Comparison of ENCODE assay signal across 16 cellular contexts in genomic region chr12:77845831-77846230, GRCh38. TPM values are rescaled to one million over a fixed set of nuclear protein-coding genes. Genes with fewer than 3 reads are reported as not detected.
A peak's percentile ranks its signal among the peaks of the same experiment; 100 is the strongest.
DNase-seq lines count a peak whose midpoint lies in the region; ATAC-seq and TF ChIP-seq lines count a peak whose summit lies in the region.
"Had no signal": no experiment of that assay in that cellular context is flagged by ENCODE, and none has a peak within 500 bp of the region (broad histone marks: within the 10 kb centered on the region; RNA-seq: fewer than 3 reads in every experiment).

No MANE protein-coding gene starts in this region.

- BruUV-seq in MCF 10A (replicated peaks; lab: Mats Ljungman, UMichigan), result no TSS peak

- no peak for TF ChIP-seq CTCF in MCF 10A (IDR thresholded peaks at IDR 0.05; ENCODE audit: unreplicated experiment)
- TF ChIP-seq CTCF in breast epithelium (IDR thresholded peaks at IDR 0.05), result no peak
- no peak for TF ChIP-seq CTCF in prostate gland (IDR thresholded peaks at IDR 0.05)

- no peaks in the 10 kb centered on the region for H3K36me3 Mint-ChIP-seq in MCF 10A (ENCODE audit: insufficient read depth, unreplicated experiment)
- H3K36me3 Mint-ChIP-seq: memory B cell had no signal

- no peaks in the 10 kb centered on the region for H3K9me3 Mint-ChIP-seq in MCF 10A (ENCODE audit: unreplicated experiment)
- H3K9me3 Mint-ChIP-seq: activated CD4-positive, alpha-beta T cell treated with anti-CD3 and anti-CD28 coated beads, Interleukin-2, amount 10 ng/mL, durations not matched to agents 7 days and 5 days; memory B cell; T-helper 1 cell treated with Interleukin-12 subunit alpha and Interleukin-12 subunit beta and Interleukin-4 antibody, amounts not matched to agents 30 μg/mL and 1 μg/mL, for 36 hours had no signal

- no peaks in the 10 kb centered on the region for H3K27me3 Mint-ChIP-seq in MCF 10A (ENCODE audit: insufficient read depth, unreplicated experiment)
- H3K27me3 Mint-ChIP-seq: activated CD4-positive, alpha-beta T cell treated with anti-CD3 and anti-CD28 coated beads, Interleukin-2, amount 10 ng/mL, durations not matched to agents 7 days and 5 days; memory B cell had no signal

- H3K27ac ChIP-seq in breast epithelium (no peak overlapping the region), prostate gland (no peak overlapping the region)
- H3K27ac ChIP-seq: body of pancreas, tibial nerve had no signal

- no peak overlapping the region for H3K4me3 ChIP-seq in breast epithelium
- no peak overlapping the region for H3K4me3 ChIP-seq in prostate gland
- H3K4me3 ChIP-seq: body of pancreas, tibial nerve had no signal

- no peaks in the 10 kb centered on the region for H3K27me3 ChIP-seq in breast epithelium
- H3K27me3 ChIP-seq in prostate gland (replicated peaks; ENCODE audit: insufficient read depth), result no peaks in the 10 kb centered on the region
- H3K27me3 ChIP-seq: body of pancreas, tibial nerve had no signal

- no peak overlapping the region for H3K27ac Mint-ChIP-seq in MCF 10A (ENCODE audit: low read depth, unreplicated experiment)
- H3K27ac Mint-ChIP-seq: activated CD4-positive, alpha-beta T cell treated with anti-CD3 and anti-CD28 coated beads, Interleukin-2, amount 10 ng/mL, durations not matched to agents 7 days and 5 days; memory B cell; T-helper 1 cell treated with Interleukin-12 subunit alpha and Interleukin-12 subunit beta and Interleukin-4 antibody, amounts not matched to agents 30 μg/mL and 1 μg/mL, for 36 hours had no signal

- H3K36me3 ChIP-seq in breast epithelium (no peaks in the 10 kb centered on the region), prostate gland (no peaks in the 10 kb centered on the region)
- H3K36me3 ChIP-seq: tibial nerve had no signal

- H3K4me1 Mint-ChIP-seq in MCF 10A (ENCODE audit: insufficient read depth, unreplicated experiment), result peaks cover 22% of the 10 kb centered on the region
- H3K4me1 Mint-ChIP-seq: memory B cell had no signal

- no peak for ATAC-seq in esophagus mucosa
- ATAC-seq: body of pancreas had no signal

- H3K9me3 ChIP-seq in breast epithelium (no peaks in the 10 kb centered on the region), prostate gland (no peaks in the 10 kb centered on the region)
- H3K9me3 ChIP-seq: body of pancreas, Caco-2, tibial nerve had no signal

- POLR2A ChIA-PET in MCF 10A (lab: Yijun Ruan, JAX), result no interaction called here

- TF ChIP-seq POLR2A in breast epithelium (IDR thresholded peaks at IDR 0.05), result no peak
- TF ChIP-seq POLR2A in prostate gland (IDR thresholded peaks at IDR 0.05), result no peak

- 60% methylated on average over 4 of the region's 4 CpGs for WGBS in prostate gland

- H3K4me3 Mint-ChIP-seq in MCF 10A (ENCODE audit: unreplicated experiment), result no peak overlapping the region
- H3K4me3 Mint-ChIP-seq: activated CD4-positive, alpha-beta T cell treated with anti-CD3 and anti-CD28 coated beads, Interleukin-2, amount 10 ng/mL, durations not matched to agents 7 days and 5 days; memory B cell; T-helper 1 cell treated with Interleukin-12 subunit alpha and Interleukin-12 subunit beta and Interleukin-4 antibody, amounts not matched to agents 30 μg/mL and 1 μg/mL, for 36 hours had no signal

- DNase-seq in MCF 10A (ENCODE audit: unreplicated experiment), result peak; percentile 47
- no peak for DNase-seq in breast epithelium (ENCODE audit: low spot score in 2 of 2)
- DNase-seq in SW480 (ENCODE audit: low spot score), result peak; percentile 60
- peak; percentile 66 for DNase-seq in fibroblast of peridontal ligament (ENCODE audit: extremely low read depth)
- no peak for DNase-seq in prostate gland (ENCODE audit: low spot score)
- DNase-seq in NCI-H1930 (lab: John Stamatoyannopoulos, UW), result no peak
- DNase-seq in T1000 (lab: John Stamatoyannopoulos, UW), result no peak
- DNase-seq: 8988T; activated CD4-positive, alpha-beta T cell treated with anti-CD3 and anti-CD28 coated beads, Interleukin-2, amount 10 ng/mL, durations not matched to agents 7 days and 5 days; body of pancreas; Caco-2; nucleus accumbens had no signal

- intact Hi-C loops in MCF 10A (cut with micrococcal nuclease), result no loop called here
- intact Hi-C loops in breast epithelium (cut with DNase I; ENCODE audit: low total_unique reads), result no loop called here
- intact Hi-C loops in prostate gland (cut with DNase I), result no loop called here

- CTCF ChIA-PET in MCF 10A (lab: Yijun Ruan, JAX), result no interaction called here

- H3K4me1 ChIP-seq in breast epithelium, result no peaks in the 10 kb centered on the region
- H3K4me1 ChIP-seq in prostate gland (replicated peaks), result peaks cover 10% of the 10 kb centered on the region
- H3K4me1 ChIP-seq: body of pancreas, Caco-2 had no signal

RNA-seq across cellular contexts. Expression of gene NAV3, which starts 15.1 kb away (rescaled TPM):
- total RNA-seq in MCF 10A (2022) (7.1 and 8.4 TPM in 2 replicates), breast epithelium (10 to 100 TPM; 25.6 to 46.1 (median 41.1) TPM), esophagus mucosa (0.52 TPM), prostate gland (10 to 100 TPM in 1 of 2 donors, 1 to 10 TPM in 1; 9.0 to 12.6 TPM)
- total RNA-seq: activated CD4-positive, alpha-beta T cell treated with anti-CD3 and anti-CD28 coated beads, Interleukin-2, amount 10 ng/mL, durations not matched to agents 7 days and 5 days had no signal

Comparison
In these comparisons a context has a peak if more than half of its experiments do, and no peak if none do; other contexts are left out.
1. DNase-seq: peak in MCF 10A (single experiment), SW480 (single experiment) and fibroblast of peridontal ligament (single experiment); none in breast epithelium (0 of 2), prostate gland (single experiment), NCI-H1930 (0 of 2) and T1000 (single experiment).